In the genomic region with DNA sequence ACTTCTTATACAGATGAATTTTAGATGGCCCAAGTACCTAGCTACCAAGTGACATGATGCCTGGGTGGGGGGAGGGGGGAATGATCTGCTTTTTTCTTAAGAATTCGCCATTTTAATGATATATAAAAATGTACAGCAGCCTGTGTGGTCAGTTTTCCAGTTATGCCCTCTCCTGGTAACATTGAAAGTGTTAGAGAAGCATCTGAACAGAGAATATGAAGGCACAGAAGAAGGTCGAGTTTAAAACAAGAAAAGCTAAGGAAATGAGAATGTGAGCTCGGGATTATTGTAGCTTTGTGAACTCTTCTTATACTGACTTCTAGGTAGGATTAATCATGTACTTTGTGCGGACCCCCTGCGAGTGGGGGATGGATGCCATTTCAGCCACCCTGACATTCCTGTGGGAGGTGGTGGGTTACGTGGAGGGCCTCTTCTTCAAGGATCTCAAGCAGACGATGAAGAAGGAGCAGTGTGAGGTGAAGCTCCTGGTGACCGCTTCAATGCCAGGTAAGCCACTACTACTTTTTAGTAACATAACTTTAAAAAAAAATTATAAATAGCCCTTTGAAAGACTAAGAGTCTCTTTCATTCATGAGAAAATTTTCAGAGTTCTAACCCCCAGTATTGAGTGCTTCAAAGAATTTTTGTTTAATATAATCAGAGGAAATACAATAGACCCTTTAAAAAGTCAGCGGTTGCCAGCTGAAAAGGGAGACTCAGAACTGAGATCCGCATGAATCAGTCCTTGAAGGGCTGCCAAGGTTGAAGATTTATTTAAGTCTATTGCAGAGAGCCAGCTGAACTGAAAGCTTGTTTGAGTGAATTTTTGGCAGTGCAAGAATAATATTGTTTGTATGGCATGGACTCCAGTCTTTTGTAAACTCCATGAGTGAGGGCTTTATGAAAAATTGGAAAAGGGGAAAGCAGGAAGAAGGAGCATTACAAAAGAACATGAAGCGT, we compare ENCODE assay signal across 11 cellular contexts.
DNase-seq lines count a peak whose midpoint lies in the region; ATAC-seq and TF ChIP-seq lines count a peak whose summit lies in the region.
"Had no signal": no experiment of that assay in that cellular context is flagged by ENCODE, and none has a peak within 500 bp of the region (broad histone marks: within the 10 kb centered on the region; RNA-seq: fewer than 3 reads in every experiment).

No MANE protein-coding gene starts in this region.

- DNase-seq in GM03348 (ENCODE audit: low spot score), result peak; percentile 59
- peak; percentile 51 for DNase-seq in renal cortical epithelial cell (ENCODE audit: low read depth)
- no peak for DNase-seq in DMS153 treated with DMSO at 0.1 percent for 48 hours (lab: John Stamatoyannopoulos, UW; ENCODE audit: unreplicated experiment)
- no peak for DNase-seq in AML-193 (lab: John Stamatoyannopoulos, UW)
- DNase-seq in activated CD8-positive, alpha-beta T cell treated with anti-CD3 and anti-CD28 coated beads for 36 hours, result no peak
- DNase-seq in NOMO-1 treated with dmso at 0.1 percent for 144 hours (lab: John Stamatoyannopoulos, UW; ENCODE audit: unreplicated experiment), result no peak

- H3K27ac ChIP-seq in VCaP (peak overlapping the region; percentile 11; the same call in 1 of the 2 replicates), gastroesophageal sphincter (peak overlapping the region in 2 of 4 donors; percentile 22 to 28)
- H3K27ac ChIP-seq: SK-N-MC had no signal

- TF ChIP-seq POLR2A in gastroesophageal sphincter (IDR thresholded peaks at IDR 0.05), result no peak

- 24 to 38% methylated on average over 11 of the region's 11 CpGs for WGBS in gastroesophageal sphincter (ENCODE audit: low coverage in 1 of 2), 2 donors

- H3K4me1 Mint-ChIP-seq in activated CD8-positive, alpha-beta T cell treated with anti-CD3 and anti-CD28 coated beads for 36 hours (ENCODE audit: low read depth), result no peaks in the 10 kb centered on the region
- H3K4me1 Mint-ChIP-seq: activated T-helper 17 cell treated with anti-CD3 and anti-CD28 coated beads, Interleukin-2, amount 50 U/mL, for 72 hours had no signal

- H3K27me3 ChIP-seq in gastroesophageal sphincter, result no peaks in the 10 kb centered on the region

- no peaks in the 10 kb centered on the region for H3K9me3 ChIP-seq in gastroesophageal sphincter

- POLR2A ChIA-PET in activated CD8-positive, alpha-beta T cell treated with anti-CD3 and anti-CD28 coated beads for 36 hours (lab: Charles Lee), result interaction anchor here (0.6 kb wide), 1 partner anchor 616 kb away, joined by 3 read pairs; no protein-coding TSS in a partner anchor

- CTCF ChIA-PET in activated CD8-positive, alpha-beta T cell treated with anti-CD3 and anti-CD28 coated beads for 36 hours (lab: Charles Lee), result no interaction called here

- H3K36me3 Mint-ChIP-seq in activated CD8-positive, alpha-beta T cell treated with anti-CD3 and anti-CD28 coated beads for 36 hours (ENCODE audit: low read depth), result no peaks in the 10 kb centered on the region

- H3K27me3 Mint-ChIP-seq in activated CD8-positive, alpha-beta T cell treated with anti-CD3 and anti-CD28 coated beads for 36 hours, result peaks cover 6% of the 10 kb centered on the region

- no peaks in the 10 kb centered on the region for H3K36me3 ChIP-seq in gastroesophageal sphincter

- TF ChIP-seq CTCF in VCaP (conservative IDR thresholded peaks at IDR 0.05) (no peak), gastroesophageal sphincter (IDR thresholded peaks at IDR 0.05) (no peak)
- no peak for TF ChIP-seq CTCF in activated CD8-positive, alpha-beta T cell treated with anti-CD3 and anti-CD28 coated beads for 36 hours (IDR thresholded peaks at IDR 0.05)

- peaks cover 3 to 16% (median 4%) of the 10 kb centered on the region in 3 donors for H3K4me1 ChIP-seq in gastroesophageal sphincter

- peak overlapping the region in 1 of 2 donors; percentile 14 for H3K4me3 ChIP-seq in gastroesophageal sphincter
- H3K4me3 ChIP-seq: K562, SK-N-MC had no signal

- intact Hi-C loops in activated CD8-positive, alpha-beta T cell treated with anti-CD3 and anti-CD28 coated beads for 36 hours (cut with micrococcal nuclease), result no loop called here

- no peak overlapping the region for H3K4me3 Mint-ChIP-seq in activated CD8-positive, alpha-beta T cell treated with anti-CD3 and anti-CD28 coated beads for 36 hours
- H3K4me3 Mint-ChIP-seq: activated T-helper 17 cell treated with anti-CD3 and anti-CD28 coated beads, Interleukin-2, amount 50 U/mL, for 72 hours had no signal

- no peak for TF ChIP-seq EP300 in gastroesophageal sphincter (IDR thresholded peaks at IDR 0.05)

- no peak overlapping the region for H3K27ac Mint-ChIP-seq in activated CD8-positive, alpha-beta T cell treated with anti-CD3 and anti-CD28 coated beads for 36 hours
- H3K27ac Mint-ChIP-seq: activated T-helper 17 cell treated with anti-CD3 and anti-CD28 coated beads, Interleukin-2, amount 50 U/mL, for 72 hours had no signal

- peak; percentile 36 for ATAC-seq in gastroesophageal sphincter
- no peak for ATAC-seq in activated CD8-positive, alpha-beta T cell treated with anti-CD3 and anti-CD28 coated beads for 36 hours
- ATAC-seq: activated T-helper 17 cell treated with anti-CD3 and anti-CD28 coated beads, Interleukin-2, amount 50 U/mL, for 72 hours; K562 had no signal

- no peaks in the 10 kb centered on the region for H3K9me3 Mint-ChIP-seq in activated CD8-positive, alpha-beta T cell treated with anti-CD3 and anti-CD28 coated beads for 36 hours
- H3K9me3 Mint-ChIP-seq: activated T-helper 17 cell treated with anti-CD3 and anti-CD28 coated beads, Interleukin-2, amount 50 U/mL, for 72 hours had no signal

Comparison
In these comparisons a context has a peak if more than half of its experiments do, and no peak if none do; other contexts are left out.
1. DNase-seq: peak in GM03348 (single experiment) and renal cortical epithelial cell (single experiment); none in DMS153 treated with DMSO at 0.1 percent for 48 hours (single experiment), AML-193 (0 of 2), activated CD8-positive, alpha-beta T cell treated with anti-CD3 and anti-CD28 coated beads for 36 hours (single experiment) and NOMO-1 treated with dmso at 0.1 percent for 144 hours (single experiment).